18 cellular contexts compared by ENCODE assay signal in genomic region chr11:129968611-129969419, GRCh38. TPM values are rescaled to one million over a fixed set of nuclear protein-coding genes. Genes with fewer than 3 reads are reported as not detected.
DNase-seq lines count a peak whose midpoint lies in the region; ATAC-seq, FAIRE-seq and TF ChIP-seq lines count a peak whose summit lies in the region.
"Had no signal": no experiment of that assay in that cellular context is flagged by ENCODE, and none has a peak within 500 bp of the region (broad histone marks: within the 10 kb centered on the region; RNA-seq: fewer than 3 reads in every experiment).

No MANE protein-coding gene starts in this region.

- H4K20me1 ChIP-seq in HepG2 (ENCODE audit: insufficient read depth, low read length) = no peaks in the 10 kb centered on the region

- H3K4me1 ChIP-seq in HepG2 (ENCODE audit: insufficient read depth, low read length) (peaks cover 26% of the 10 kb centered on the region), right lobe of liver (no peaks in the 10 kb centered on the region)
- H3K4me1 ChIP-seq: breast epithelium, gastrocnemius medialis had no signal

- no peak for TF ChIP-seq POLR2A in HepG2 (IDR thresholded peaks at IDR 0.05; ENCODE audit: insufficient read depth in 1 of 2, low read depth in 2 of 2, low read length in 2 of 2)
- TF ChIP-seq POLR2A in right lobe of liver (IDR thresholded peaks at IDR 0.05) = no peak

- H3K36me3 ChIP-seq in HepG2 (replicated peaks in 1 of 2; ENCODE audit: control insufficient read depth in 1 of 2, insufficient read depth in 2 of 2, low read length in 2 of 2) (no peaks in the 10 kb centered on the region), right lobe of liver (no peaks in the 10 kb centered on the region)
- H3K36me3 ChIP-seq: breast epithelium, gastrocnemius medialis had no signal

- H3K4me3 Mint-ChIP-seq in brain = peak overlapping the region in 1 of 5 experiments; percentile 29
- H3K4me3 Mint-ChIP-seq: activated naive CD8-positive, alpha-beta T cell treated with anti-CD3 and anti-CD28 coated beads, Interleukin-2, amount 50 U/mL, for 24 hours; mesothelial cell of epicardium; stimulated activated effector memory CD8-positive, alpha-beta T cell treated with anti-CD3 and anti-CD28 coated beads, Interleukin-12 subunit alpha, Interleukin-12 subunit beta, amount 100 ng/mL, for 72 hours; T-helper 17 cell had no signal

- TF ChIP-seq CTCF in HepG2 (CRISPR knock-in tag; IDR thresholded peaks at IDR 0.05) = no peak
- no peak for TF ChIP-seq CTCF in right lobe of liver (IDR thresholded peaks at IDR 0.05)
- TF ChIP-seq CTCF in brain (conservative IDR thresholded peaks at IDR 0.05) = no peak
- TF ChIP-seq CTCF in foreskin fibroblast (IDR thresholded peaks at IDR 0.05; ENCODE audit: low read depth, low read length) = no peak

- H3K4me1 Mint-ChIP-seq in brain = peaks cover 30% of the 10 kb centered on the region

- no peaks in the 10 kb centered on the region for H3K9me3 ChIP-seq in HepG2 (ENCODE audit: low read length)
- H3K9me3 ChIP-seq in right lobe of liver = no peaks in the 10 kb centered on the region
- H3K9me3 ChIP-seq: breast epithelium, gastrocnemius medialis had no signal

- DNase-seq in HepG2 (ENCODE audit: low spot score) (no peak), right lobe of liver (no peak), NCI-H69 (lab: John Stamatoyannopoulos, UW) (peak; percentile 40), NCI-H1417 (lab: John Stamatoyannopoulos, UW) (no peak), NCI-H2227 treated with DMSO at 0.1 percent for 48 hours (lab: John Stamatoyannopoulos, UW) (no peak), foreskin fibroblast (no peak), putamen (ENCODE audit: low spot score) (no peak)
- DNase-seq: activated CD4-positive, CD25-positive, alpha-beta regulatory T cell treated with anti-CD3 and anti-CD28 coated beads, Interleukin-2, amount 50 U/mL, for 72 hours; activated naive CD8-positive, alpha-beta T cell treated with anti-CD3 and anti-CD28 coated beads, Interleukin-2, amount 50 U/mL, for 24 hours; gastrocnemius medialis; left cardiac atrium; NCI-H1105 treated with DMSO at 0.1 percent for 48 hours; stimulated activated CD4-positive, alpha-beta T cell treated with anti-CD3 and anti-CD28 coated beads, Interleukin-12 subunit alpha, Interleukin-12 subunit beta, amount 100 ng/mL, for 4 hours; T-helper 17 cell had no signal

- H3K27me3 Mint-ChIP-seq in brain = no peaks in the 10 kb centered on the region
- H3K27me3 Mint-ChIP-seq: activated naive CD8-positive, alpha-beta T cell treated with anti-CD3 and anti-CD28 coated beads, Interleukin-2, amount 50 U/mL, for 24 hours; T-helper 17 cell had no signal

- intact Hi-C loops in HepG2 (cut with micrococcal nuclease; ENCODE audit: unreplicated experiment) = no loop called here
- intact Hi-C loops in right lobe of liver (cut with DNase I) = no loop called here

- TF ChIP-seq RAD21 in HepG2 (CRISPR knock-in tag; IDR thresholded peaks at IDR 0.05) = no peak

- no peak for FAIRE-seq in HepG2 (lab: Jason Lieb, UNC)

- CTCF ChIA-PET in HepG2 (lab: Yijun Ruan, JAX; ENCODE audit: low intra/inter-chr PET ratio, low total read pairs) = no interaction called here

- H2AFZ ChIP-seq in HepG2 (ENCODE audit: low read length) = no peak overlapping the region

- H3K4me2 ChIP-seq in HepG2 (ENCODE audit: low read depth, low read length) = no peak overlapping the region

- no peak for TF ChIP-seq EP300 in HepG2 (IDR thresholded peaks at IDR 0.05; ENCODE audit: low read depth in 2 of 2, low read length in 2 of 2)
- TF ChIP-seq EP300 in HepG2 (CRISPR knock-in tag; IDR thresholded peaks at IDR 0.05; ENCODE audit: borderline replicate concordance) = no peak

- ATAC-seq in HepG2 (no peak), right lobe of liver (no peak)
- ATAC-seq: activated naive CD8-positive, alpha-beta T cell treated with anti-CD3 and anti-CD28 coated beads, Interleukin-2, amount 50 U/mL, for 24 hours; gastrocnemius medialis; left cardiac atrium; stimulated activated effector memory CD8-positive, alpha-beta T cell treated with anti-CD3 and anti-CD28 coated beads, Interleukin-12 subunit alpha, Interleukin-12 subunit beta, amount 100 ng/mL, for 72 hours; T-helper 17 cell had no signal

- no peaks in the 10 kb centered on the region for H3K9me3 Mint-ChIP-seq in brain
- H3K9me3 Mint-ChIP-seq: activated naive CD8-positive, alpha-beta T cell treated with anti-CD3 and anti-CD28 coated beads, Interleukin-2, amount 50 U/mL, for 24 hours; mesothelial cell of epicardium; stimulated activated effector memory CD8-positive, alpha-beta T cell treated with anti-CD3 and anti-CD28 coated beads, Interleukin-12 subunit alpha, Interleukin-12 subunit beta, amount 100 ng/mL, for 72 hours had no signal

- H3K4me3 ChIP-seq in HepG2 (replicated peaks in 1 of 3; ENCODE audit: insufficient read depth in 1 of 3, low read depth in 2 of 3, low read length in 3 of 3) (no peak overlapping the region), right lobe of liver (no peak overlapping the region), foreskin fibroblast (ENCODE audit: low read depth in 1 of 2, low read length in 2 of 2) (no peak overlapping the region)
- H3K4me3 ChIP-seq: breast epithelium, gastrocnemius medialis had no signal

- H3K27me3 ChIP-seq in HepG2 (ENCODE audit: control insufficient read depth in 1 of 2, insufficient read depth in 2 of 2, low read length in 2 of 2) (no peaks in the 10 kb centered on the region), right lobe of liver (no peaks in the 10 kb centered on the region)
- H3K27me3 ChIP-seq: breast epithelium, gastrocnemius medialis had no signal

- no peak overlapping the region for H3K27ac ChIP-seq in HepG2 (ENCODE audit: extremely low read length, insufficient read depth, low read length)
- H3K27ac ChIP-seq in right lobe of liver = no peak overlapping the region
- H3K27ac ChIP-seq: breast epithelium, gastrocnemius medialis had no signal

- peak overlapping the region in 4 of 5 experiments; percentile 7 to 88 (median 76) for H3K27ac Mint-ChIP-seq in brain
- H3K27ac Mint-ChIP-seq: activated naive CD8-positive, alpha-beta T cell treated with anti-CD3 and anti-CD28 coated beads, Interleukin-2, amount 50 U/mL, for 24 hours; mesothelial cell of epicardium; stimulated activated effector memory CD8-positive, alpha-beta T cell treated with anti-CD3 and anti-CD28 coated beads, Interleukin-12 subunit alpha, Interleukin-12 subunit beta, amount 100 ng/mL, for 72 hours; T-helper 17 cell had no signal

- POLR2A ChIA-PET in HepG2 (lab: Yijun Ruan, JAX) = no interaction called here

- WGBS in HepG2 (ENCODE audit: low lambda C conversion rate) = 96% methylated on average over 8 of the region's 8 CpGs
- 69% methylated on average over 6 of the region's 8 CpGs for WGBS in right lobe of liver (ENCODE audit: insufficient coverage, low coverage, low lambda C conversion rate, missing lambda C conversion rate)

- in situ Hi-C loops in HepG2 (cut with HindIII; ENCODE audit: extremely low pct_ligation_motif_present, low pct_unique_long_range_greater_than_20kb) = no loop called here

- H3K36me3 Mint-ChIP-seq in brain = peaks cover 15% of the 10 kb centered on the region

- peaks cover 6% of the 10 kb centered on the region for H3K79me2 ChIP-seq in HepG2 (ENCODE audit: insufficient read depth, low read length)

- no peak overlapping the region for H3K9ac ChIP-seq in HepG2 (ENCODE audit: insufficient read depth, low read depth, low read length)

- BruUV-seq in HepG2 (replicated peaks; lab: Mats Ljungman, UMichigan) = no TSS peak

TF ChIP-seq in HepG2, 621 proteins besides CTCF, POLR2A, EP300 and RAD21:
- TF ChIP-seq MBNL3 (CRISPR knock-in tag; conservative IDR thresholded peaks at IDR 0.05) = no peak
- TF ChIP-seq ZKSCAN8 (CRISPR knock-in tag; IDR thresholded peaks at IDR 0.05; ENCODE audit: borderline replicate concordance) = no peak
- TF ChIP-seq ARNT2 (CRISPR knock-in tag; IDR thresholded peaks at IDR 0.05; ENCODE audit: low read depth) = no peak
- TF ChIP-seq MAFF (IDR thresholded peaks at IDR 0.05; ENCODE audit: low read depth, low read length) = peak; percentile 97
- no peak for TF ChIP-seq FOXK1 (CRISPR knock-in tag; IDR thresholded peaks at IDR 0.05; ENCODE audit: borderline replicate concordance, low read depth)
- peak; percentile 95 to 98 for TF ChIP-seq MAFK (conservative IDR thresholded peaks at IDR 0.05 in 1 of 2, IDR thresholded peaks at IDR 0.05 in 1 of 2; ENCODE audit: low read length in 2 of 2)
- no peak for TF ChIP-seq ATF7-NPFF (CRISPR knock-in tag; IDR thresholded peaks at IDR 0.05; ENCODE audit: low read depth)

RNA-seq across cellular contexts. Expression of gene PRDM10, which starts 33.8 kb away (rescaled TPM):
- total RNA-seq in HepG2 (2016; rRNA removed; fragmentation: Illumina TruSeq; extraction: Trizol) (5.8 and 7.6 TPM in 2 replicates), right lobe of liver (1 to 10 TPM; 3.4 to 6.8 (median 4.4) TPM)
- 1.8 and 4.1 TPM in 2 replicates for total RNA-seq in HepG2 (2016; cell fraction: cytosol; rRNA removed; fragmentation: Illumina TruSeq; extraction: Trizol; ENCODE audit: low read depth)
- total RNA-seq in HepG2 (2016; cell fraction: insoluble cytoplasmic fraction; rRNA removed; fragmentation: Illumina TruSeq; extraction: Trizol) = 4.7 and 5.0 TPM in 2 replicates
- total RNA-seq in HepG2 (2016; cell fraction: membrane; rRNA removed; fragmentation: Illumina TruSeq; extraction: Trizol) = 2.4 and 3.3 TPM in 2 replicates
- total RNA-seq in HepG2 (2016; cell fraction: nucleus; rRNA removed; fragmentation: Illumina TruSeq; extraction: Trizol) = 8.7 and 10.3 TPM in 2 replicates
- polyA plus RNA-seq in HepG2 (2011; rRNA removed) (5.7 and 8.3 TPM in 2 replicates), brain (ENCODE audit: insufficient read depth, low read depth, low replicate concordance) (6.6 TPM)
- 2.5 and 2.9 TPM in 2 replicates for polyA plus RNA-seq in HepG2 (2011; cell fraction: cytosol; rRNA removed)
- 22.9 and 26.5 TPM in 2 replicates for polyA plus RNA-seq in HepG2 (2011; cell fraction: nucleus; rRNA removed)
- 3.2 and 5.1 TPM in 2 replicates for polyA plus RNA-seq in HepG2 (2012)
- polyA plus RNA-seq in HepG2 (2016; cell fraction: cytosol; fragmentation: Illumina TruSeq; extraction: Trizol; ENCODE audit: low read depth) = 0.12 and 0.21 TPM in 2 replicates
- polyA plus RNA-seq in HepG2 (2016; cell fraction: insoluble cytoplasmic fraction; fragmentation: Illumina TruSeq; extraction: Trizol; ENCODE audit: low read depth) = 4.0 and 4.5 TPM in 2 replicates
- 0.57 and 0.73 TPM in 2 replicates for polyA plus RNA-seq in HepG2 (2016; cell fraction: membrane; fragmentation: Illumina TruSeq; extraction: Trizol; ENCODE audit: low read depth)
- 15.4 and 16.4 TPM in 2 replicates for polyA plus RNA-seq in HepG2 (2016; cell fraction: nucleus; fragmentation: Illumina TruSeq; extraction: Trizol; ENCODE audit: insufficient read depth, low read depth)
- 26.0 and 28.8 TPM in 2 replicates for polyA minus RNA-seq in HepG2 (2011; rRNA and poly(A)+ RNA removed; ENCODE audit: low replicate concordance)
- 4.9 and 5.3 TPM in 2 replicates for polyA minus RNA-seq in HepG2 (2011; cell fraction: cytosol; rRNA and poly(A)+ RNA removed)
- 10.2 and 19.1 TPM in 2 replicates for polyA minus RNA-seq in HepG2 (2011; cell fraction: nucleus; rRNA and poly(A)+ RNA removed)
